ENCODE assay signal across 8 cellular contexts in genomic region chr5:139671096-139671841, GRCh38.
DNase-seq lines count a peak whose midpoint lies in the region; ATAC-seq and TF ChIP-seq lines count a peak whose summit lies in the region.

No MANE protein-coding gene starts in this region.

- H3K27ac ChIP-seq in RWPE2 (ENCODE audit: poor library complexity, severe bottlenecking) (peak overlapping the region; percentile 5), rectal smooth muscle tissue (ENCODE audit: low read depth, low read length) (no peak overlapping the region)

- ATAC-seq in RWPE2 (ENCODE audit: low read depth) (peak; percentile 24; the same call in 2 of the 3 replicates), GM18870 (IDR thresholded peaks at IDR 0.05; ENCODE audit: unreplicated experiment) (no peak), GM18873 (IDR thresholded peaks at IDR 0.05; ENCODE audit: low FRiP score, unreplicated experiment) (no peak)

- H3K27me3 ChIP-seq in RWPE2 (ENCODE audit: insufficient read depth, poor library complexity, severe bottlenecking) (no peaks in the 10 kb centered on the region), rectal smooth muscle tissue (ENCODE audit: control insufficient read depth, insufficient read depth, low read length) (no peaks in the 10 kb centered on the region)

- DNase-seq in GM12864 (ENCODE audit: low read depth) (no peak), RWPE2 (ENCODE audit: low spot score) (no peak), globus pallidus (ENCODE audit: low spot score) (peak; percentile 94), HUDEP-2 (lab: John Stamatoyannopoulos, UW; ENCODE audit: unreplicated experiment in 76 of 76) (no peak), NCI-H1105 treated with DMSO at 0.1 percent for 48 hours (lab: John Stamatoyannopoulos, UW) (no peak)

- H3K36me3 ChIP-seq in RWPE2 (ENCODE audit: low read depth) (no peaks in the 10 kb centered on the region), rectal smooth muscle tissue (ENCODE audit: control insufficient read depth, insufficient read depth, low read length) (no peaks in the 10 kb centered on the region)

- H3K4me1 ChIP-seq in RWPE2 (ENCODE audit: insufficient read depth, poor library complexity, severe bottlenecking) = peaks cover 23% of the 10 kb centered on the region
- peaks cover 21% of the 10 kb centered on the region for H3K4me1 ChIP-seq in rectal smooth muscle tissue (ENCODE audit: control insufficient read depth, insufficient read depth, low read length)

- no peak overlapping the region for H3K9ac ChIP-seq in rectal smooth muscle tissue (ENCODE audit: low read length)

- no peak for TF ChIP-seq CTCF in GM12864 (IDR thresholded peaks at IDR 0.05; ENCODE audit: low read depth, low read length, missing control alignments)
- TF ChIP-seq CTCF in RWPE2 (IDR thresholded peaks at IDR 0.05; ENCODE audit: poor library complexity, severe bottlenecking) = no peak

- H3K4me3 ChIP-seq in GM12864 (ENCODE audit: low read depth, low read length) (peak overlapping the region; percentile 65), RWPE2 (ENCODE audit: severe bottlenecking) (no peak overlapping the region), rectal smooth muscle tissue (ENCODE audit: low read length) (peak overlapping the region; percentile 22)

- H3K9me3 ChIP-seq in RWPE2 (ENCODE audit: severe bottlenecking) = no peaks in the 10 kb centered on the region
